Comparison of ENCODE assay signal across 1 cellular context in the genomic region with DNA sequence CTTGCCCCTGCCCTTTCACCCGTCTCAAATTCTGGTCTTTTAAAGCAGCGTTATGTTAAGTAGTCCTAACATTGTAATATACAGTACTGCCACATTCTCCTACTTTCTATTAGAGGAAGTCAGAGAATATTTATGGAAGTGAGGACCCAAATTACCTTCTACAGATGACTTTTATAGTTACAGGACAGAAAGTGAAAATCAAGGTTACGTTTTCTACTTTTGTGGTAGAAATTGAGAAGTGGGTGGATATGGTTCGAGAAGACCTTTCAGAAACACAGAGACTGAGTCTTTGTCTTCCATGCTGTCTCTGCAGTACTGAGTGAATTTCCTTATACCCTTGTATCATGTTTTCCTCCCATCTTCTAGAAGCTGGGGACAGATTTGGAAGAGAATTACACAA.
TF ChIP-seq lines count a peak whose summit lies in the region.

No MANE protein-coding gene starts in this region.

TF ChIP-seq in GM12878, 131 proteins besides CTCF, POLR2A, EP300 and RAD21 (continued from another document):
- TF ChIP-seq, protein P1, sequence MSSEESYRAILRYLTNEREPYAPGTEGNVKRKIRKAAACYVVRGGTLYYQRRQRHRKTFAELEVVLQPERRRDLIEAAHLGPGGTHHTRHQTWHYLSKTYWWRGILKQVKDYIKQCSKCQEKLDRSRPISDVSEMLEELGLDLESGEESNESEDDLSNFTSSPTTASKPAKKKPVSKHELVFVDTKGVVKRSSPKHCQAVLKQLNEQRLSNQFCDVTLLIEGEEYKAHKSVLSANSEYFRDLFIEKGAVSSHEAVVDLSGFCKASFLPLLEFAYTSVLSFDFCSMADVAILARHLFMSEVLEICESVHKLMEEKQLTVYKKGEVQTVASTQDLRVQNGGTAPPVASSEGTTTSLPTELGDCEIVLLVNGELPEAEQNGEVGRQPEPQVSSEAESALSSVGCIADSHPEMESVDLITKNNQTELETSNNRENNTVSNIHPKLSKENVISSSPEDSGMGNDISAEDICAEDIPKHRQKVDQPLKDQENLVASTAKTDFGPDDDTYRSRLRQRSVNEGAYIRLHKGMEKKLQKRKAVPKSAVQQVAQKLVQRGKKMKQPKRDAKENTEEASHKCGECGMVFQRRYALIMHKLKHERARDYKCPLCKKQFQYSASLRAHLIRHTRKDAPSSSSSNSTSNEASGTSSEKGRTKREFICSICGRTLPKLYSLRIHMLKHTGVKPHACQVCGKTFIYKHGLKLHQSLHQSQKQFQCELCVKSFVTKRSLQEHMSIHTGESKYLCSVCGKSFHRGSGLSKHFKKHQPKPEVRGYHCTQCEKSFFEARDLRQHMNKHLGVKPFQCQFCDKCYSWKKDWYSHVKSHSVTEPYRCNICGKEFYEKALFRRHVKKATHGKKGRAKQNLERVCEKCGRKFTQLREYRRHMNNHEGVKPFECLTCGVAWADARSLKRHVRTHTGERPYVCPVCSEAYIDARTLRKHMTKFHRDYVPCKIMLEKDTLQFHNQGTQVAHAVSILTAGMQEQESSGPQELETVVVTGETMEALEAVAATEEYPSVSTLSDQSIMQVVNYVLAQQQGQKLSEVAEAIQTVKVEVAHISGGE (CRISPR knock-in tag; IDR thresholded peaks at IDR 0.05), result no peak
- peak; percentile 20; the same call in 1 of the 2 replicates for TF ChIP-seq CREB1 (IDR thresholded peaks at IDR 0.05; ENCODE audit: low read depth)
- peak; percentile 23; the same call in 1 of the 2 replicates for TF ChIP-seq CBFB (IDR thresholded peaks at IDR 0.05; ENCODE audit: low read depth)
- peak in 1 of 2 experiments; percentile 13; a peak in 1 of 3 replicates for TF ChIP-seq EGR1 (IDR thresholded peaks at IDR 0.05; ENCODE audit: borderline replicate concordance in 1 of 2, low read depth in 2 of 2, low read length in 2 of 2)
- no peak for TF ChIP-seq SREBF1 (IDR thresholded peaks at IDR 0.05; ENCODE audit: low read length)
- peak in 1 of 2 experiments; percentile 46; a peak in 1 of 4 replicates for TF ChIP-seq ETV6 (conservative IDR thresholded peaks at IDR 0.05 in 1 of 2, IDR thresholded peaks at IDR 0.05 in 1 of 2; ENCODE audit: borderline replicate concordance in 1 of 2, low read depth in 1 of 2)
- TF ChIP-seq, protein P2, sequence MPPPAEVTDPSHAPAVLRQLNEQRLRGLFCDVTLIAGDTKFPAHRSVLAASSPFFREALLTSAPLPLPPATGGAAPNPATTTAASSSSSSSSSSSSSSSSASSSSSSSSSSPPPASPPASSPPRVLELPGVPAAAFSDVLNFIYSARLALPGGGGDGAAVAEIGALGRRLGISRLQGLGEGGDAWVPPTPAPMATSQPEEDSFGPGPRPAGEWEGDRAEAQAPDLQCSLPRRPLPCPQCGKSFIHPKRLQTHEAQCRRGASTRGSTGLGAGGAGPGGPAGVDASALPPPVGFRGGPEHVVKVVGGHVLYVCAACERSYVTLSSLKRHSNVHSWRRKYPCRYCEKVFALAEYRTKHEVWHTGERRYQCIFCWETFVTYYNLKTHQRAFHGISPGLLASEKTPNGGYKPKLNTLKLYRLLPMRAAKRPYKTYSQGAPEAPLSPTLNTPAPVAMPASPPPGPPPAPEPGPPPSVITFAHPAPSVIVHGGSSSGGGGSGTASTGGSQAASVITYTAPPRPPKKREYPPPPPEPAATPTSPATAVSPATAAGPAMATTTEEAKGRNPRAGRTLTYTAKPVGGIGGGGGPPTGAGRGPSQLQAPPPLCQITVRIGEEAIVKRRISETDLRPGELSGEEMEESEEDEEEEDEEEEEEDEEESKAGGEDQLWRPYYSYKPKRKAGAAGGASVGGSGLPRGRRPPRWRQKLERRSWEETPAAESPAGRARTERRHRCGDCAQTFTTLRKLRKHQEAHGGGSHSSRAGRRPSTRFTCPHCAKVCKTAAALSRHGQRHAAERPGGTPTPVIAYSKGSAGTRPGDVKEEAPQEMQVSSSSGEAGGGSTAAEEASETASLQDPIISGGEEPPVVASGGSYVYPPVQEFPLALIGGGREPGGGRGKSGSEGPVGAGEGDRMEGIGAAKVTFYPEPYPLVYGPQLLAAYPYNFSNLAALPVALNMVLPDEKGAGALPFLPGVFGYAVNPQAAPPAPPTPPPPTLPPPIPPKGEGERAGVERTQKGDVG (CRISPR knock-in tag; IDR thresholded peaks at IDR 0.05), result no peak
- no peak for TF ChIP-seq ZNF384 (IDR thresholded peaks at IDR 0.05; ENCODE audit: borderline replicate concordance, low read depth, low read length)
- TF ChIP-seq, protein P3, sequence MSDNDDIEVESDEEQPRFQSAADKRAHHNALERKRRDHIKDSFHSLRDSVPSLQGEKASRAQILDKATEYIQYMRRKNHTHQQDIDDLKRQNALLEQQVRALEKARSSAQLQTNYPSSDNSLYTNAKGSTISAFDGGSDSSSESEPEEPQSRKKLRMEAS (IDR thresholded peaks at IDR 0.05; ENCODE audit: low read depth, low read length), result no peak
- TF ChIP-seq IKZF1 (conservative IDR thresholded peaks at IDR 0.05), result peak; percentile 61; the same call in 1 of the 2 replicates
- peak; percentile 38; the same call in 1 of the 2 replicates for TF ChIP-seq EED (IDR thresholded peaks at IDR 0.05; ENCODE audit: low read depth)
- TF ChIP-seq RUNX3 (IDR thresholded peaks at IDR 0.05; ENCODE audit: low read length), result peak; percentile 89
- TF ChIP-seq TAF1 (IDR thresholded peaks at IDR 0.05; ENCODE audit: borderline replicate concordance, low read depth, low read length), result no peak
- no peak for TF ChIP-seq TCF7 (IDR thresholded peaks at IDR 0.05; ENCODE audit: borderline replicate concordance)
- peak in 1 of 2 experiments; percentile 57; a peak in 1 of 4 replicates for TF ChIP-seq CEBPB (IDR thresholded peaks at IDR 0.05; ENCODE audit: borderline replicate concordance in 1 of 2, low read depth in 2 of 2, low read length in 2 of 2)
- no peak for TF ChIP-seq RFX5 (IDR thresholded peaks at IDR 0.05; ENCODE audit: low read depth, low read length)
- peak; percentile 61 for TF ChIP-seq MEF2B (IDR thresholded peaks at IDR 0.05; ENCODE audit: partially characterized antibody, poor library complexity, severe bottlenecking)
- no peak for TF ChIP-seq HDAC6 (IDR thresholded peaks at IDR 0.05; ENCODE audit: unreplicated experiment)
- no peak for TF ChIP-seq CBX3 (IDR thresholded peaks at IDR 0.05; ENCODE audit: borderline replicate concordance, low read depth)
- no peak for TF ChIP-seq POLR2AphosphoS2 (IDR thresholded peaks at IDR 0.05; ENCODE audit: low read depth, low read length)
- TF ChIP-seq SIN3A (IDR thresholded peaks at IDR 0.05; ENCODE audit: low read depth, low read length), result no peak
- peak; percentile 74; the same call in 1 of the 2 replicates for TF ChIP-seq PAX5 (IDR thresholded peaks at IDR 0.05; ENCODE audit: borderline replicate concordance, low read depth, low read length)
- no peak for TF ChIP-seq STAT1 (conservative IDR thresholded peaks at IDR 0.05)
- peak; percentile 81 for TF ChIP-seq NFIC (IDR thresholded peaks at IDR 0.05; ENCODE audit: low read depth, low read length)
- TF ChIP-seq BACH1 (IDR thresholded peaks at IDR 0.05; ENCODE audit: borderline replicate concordance), result no peak
- peak; percentile 88 for TF ChIP-seq MEF2A (IDR thresholded peaks at IDR 0.05; ENCODE audit: insufficient read depth, low read depth, low read length)
- no peak for TF ChIP-seq GATAD2B (conservative IDR thresholded peaks at IDR 0.05; ENCODE audit: low read depth)
- no peak for TF ChIP-seq SMC3 (IDR thresholded peaks at IDR 0.05; ENCODE audit: borderline replicate concordance, low read length)
- TF ChIP-seq IKZF2 (IDR thresholded peaks at IDR 0.05), result peak; percentile 66 to 70; a peak in 2 of 4 replicates
- peak; percentile 76; the same call in 1 of the 2 replicates for TF ChIP-seq TBL1XR1 (IDR thresholded peaks at IDR 0.05; ENCODE audit: low read depth, low read length)
- no peak for TF ChIP-seq MXI1 (IDR thresholded peaks at IDR 0.05; ENCODE audit: low read depth, low read length)
- peak; percentile 32; the same call in 1 of the 2 replicates for TF ChIP-seq JUNB (IDR thresholded peaks at IDR 0.05)
- TF ChIP-seq PRDM15 (CRISPR knock-in tag; IDR thresholded peaks at IDR 0.05), result no peak
- no peak for TF ChIP-seq HDGF (IDR thresholded peaks at IDR 0.05)
- peak; percentile 63 for TF ChIP-seq SPI1 (IDR thresholded peaks at IDR 0.05; ENCODE audit: borderline replicate concordance, insufficient read depth, low read depth, low read length)
TF ChIP-seq in GM12878: peak in this region for 21.
